ENCODE assay signal across 8 cellular contexts in the genomic region with DNA sequence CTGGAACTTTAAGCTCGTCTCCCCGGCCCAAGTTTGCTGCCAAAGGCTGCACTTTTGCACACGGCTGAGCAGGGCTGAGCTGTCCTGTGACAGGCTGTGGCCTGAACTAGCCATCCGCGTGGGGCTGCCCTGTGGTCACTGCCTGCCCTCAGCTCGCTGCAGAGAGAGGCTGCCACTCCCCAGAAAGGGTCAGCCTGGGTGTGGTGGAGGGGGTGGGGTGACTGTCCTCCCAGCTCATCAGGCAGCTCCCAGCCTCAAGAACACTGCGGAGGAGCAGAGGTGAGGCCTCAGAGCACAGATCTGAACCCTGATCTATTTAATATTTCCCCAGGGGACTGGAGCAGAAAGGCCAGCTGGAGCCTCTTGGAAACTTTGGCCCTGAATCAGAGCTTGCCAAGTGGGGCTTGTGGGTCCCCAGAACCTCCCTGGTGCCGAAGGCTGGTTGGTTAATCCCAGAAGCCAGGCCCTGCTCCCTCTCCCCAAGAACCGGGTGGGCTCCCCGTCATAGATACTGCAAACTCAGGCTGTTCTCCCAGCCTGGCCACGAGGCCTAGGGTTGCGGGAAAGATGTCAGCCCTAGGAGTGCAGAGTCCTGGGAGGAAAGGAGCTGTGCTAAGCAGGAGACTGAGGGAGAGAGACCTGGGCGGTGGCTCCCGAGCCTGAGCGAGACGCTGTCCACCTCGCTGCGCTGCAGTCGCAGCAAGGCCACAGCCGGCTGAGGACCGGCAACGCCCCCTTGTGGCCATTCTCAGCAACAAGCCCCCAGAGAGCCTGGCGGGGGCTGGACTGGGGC.
DNase-seq lines count a peak whose midpoint lies in the region; ATAC-seq and TF ChIP-seq lines count a peak whose summit lies in the region.

No MANE protein-coding gene starts in this region.

- no peaks in the 10 kb centered on the region for H3K36me3 Mint-ChIP-seq in activated CD8-positive, alpha-beta T cell treated with anti-CD3 and anti-CD28 coated beads for 36 hours (ENCODE audit: low read depth)

- POLR2A ChIA-PET in activated CD8-positive, alpha-beta T cell treated with anti-CD3 and anti-CD28 coated beads for 36 hours (lab: Charles Lee): no interaction called here

- no peak overlapping the region for H3K4me3 Mint-ChIP-seq in activated CD8-positive, alpha-beta T cell treated with anti-CD3 and anti-CD28 coated beads for 36 hours

- CTCF ChIA-PET in activated CD8-positive, alpha-beta T cell treated with anti-CD3 and anti-CD28 coated beads for 36 hours (lab: Charles Lee): interaction anchor here (0.7 to 14.0 kb wide), 17 partner anchors 12 to 222 kb away, joined by 3 to 258 read pairs (median 3); no protein-coding TSS in a partner anchor

- no peak overlapping the region for H3K27ac Mint-ChIP-seq in activated CD8-positive, alpha-beta T cell treated with anti-CD3 and anti-CD28 coated beads for 36 hours

- peaks cover 2% of the 10 kb centered on the region for H3K27me3 Mint-ChIP-seq in activated CD8-positive, alpha-beta T cell treated with anti-CD3 and anti-CD28 coated beads for 36 hours

- TF ChIP-seq CTCF in activated CD8-positive, alpha-beta T cell treated with anti-CD3 and anti-CD28 coated beads for 36 hours (IDR thresholded peaks at IDR 0.05): peak; percentile 82

- H3K4me1 Mint-ChIP-seq in activated CD8-positive, alpha-beta T cell treated with anti-CD3 and anti-CD28 coated beads for 36 hours (ENCODE audit: low read depth): no peaks in the 10 kb centered on the region

- peaks cover 7% of the 10 kb centered on the region for H3K9me3 Mint-ChIP-seq in activated CD8-positive, alpha-beta T cell treated with anti-CD3 and anti-CD28 coated beads for 36 hours

- intact Hi-C loops in activated CD8-positive, alpha-beta T cell treated with anti-CD3 and anti-CD28 coated beads for 36 hours (cut with micrococcal nuclease): loop anchor here (1.0 kb wide), 1 partner anchor 145 kb away; no protein-coding TSS in a partner anchor

- DNase-seq in DMS153 treated with DMSO at 0.1 percent for 48 hours (lab: John Stamatoyannopoulos, UW; ENCODE audit: unreplicated experiment): peak; percentile 96
- DNase-seq in NCI-H748 treated with DMSO at 0.1 percent for 48 hours (lab: John Stamatoyannopoulos, UW): peak; percentile 37
- DNase-seq in activated CD8-positive, alpha-beta T cell treated with anti-CD3 and anti-CD28 coated beads for 36 hours: peak; percentile 79
- DNase-seq in effector CD8-positive, alpha-beta T cell (lab: John Stamatoyannopoulos, UW): peak; percentile 34
- DNase-seq in medulla oblongata (ENCODE audit: extremely low spot score): peak; percentile 87
- peak; percentile 47 to 65 (median 58) for DNase-seq in stimulated activated CD4-positive, alpha-beta T cell treated with anti-CD3 and anti-CD28 coated beads, TNF-alpha, amount 100 ng/mL, for 48 hours (ENCODE audit: low read depth in 3 of 3)

- ATAC-seq in HG03342 (IDR thresholded peaks at IDR 0.05; ENCODE audit: unreplicated experiment) (peak; percentile 64), HG03097 (IDR thresholded peaks at IDR 0.05; ENCODE audit: low FRiP score, unreplicated experiment) (no peak)
- peak; percentile 93 for ATAC-seq in activated CD8-positive, alpha-beta T cell treated with anti-CD3 and anti-CD28 coated beads for 36 hours

Comparison
In these comparisons a context has a peak if more than half of its experiments do, and no peak if none do; other contexts are left out.
1. DNase-seq: peak in every context shown above with its lines; median percentile 96 in DMS153 treated with DMSO at 0.1 percent for 48 hours; 87 in medulla oblongata; 79 in activated CD8-positive, alpha-beta T cell treated with anti-CD3 and anti-CD28 coated beads for 36 hours; 58 in stimulated activated CD4-positive, alpha-beta T cell treated with anti-CD3 and anti-CD28 coated beads, TNF-alpha, amount 100 ng/mL, for 48 hours; 37 in NCI-H748 treated with DMSO at 0.1 percent for 48 hours; 34 in effector CD8-positive, alpha-beta T cell.